In the genomic region with DNA sequence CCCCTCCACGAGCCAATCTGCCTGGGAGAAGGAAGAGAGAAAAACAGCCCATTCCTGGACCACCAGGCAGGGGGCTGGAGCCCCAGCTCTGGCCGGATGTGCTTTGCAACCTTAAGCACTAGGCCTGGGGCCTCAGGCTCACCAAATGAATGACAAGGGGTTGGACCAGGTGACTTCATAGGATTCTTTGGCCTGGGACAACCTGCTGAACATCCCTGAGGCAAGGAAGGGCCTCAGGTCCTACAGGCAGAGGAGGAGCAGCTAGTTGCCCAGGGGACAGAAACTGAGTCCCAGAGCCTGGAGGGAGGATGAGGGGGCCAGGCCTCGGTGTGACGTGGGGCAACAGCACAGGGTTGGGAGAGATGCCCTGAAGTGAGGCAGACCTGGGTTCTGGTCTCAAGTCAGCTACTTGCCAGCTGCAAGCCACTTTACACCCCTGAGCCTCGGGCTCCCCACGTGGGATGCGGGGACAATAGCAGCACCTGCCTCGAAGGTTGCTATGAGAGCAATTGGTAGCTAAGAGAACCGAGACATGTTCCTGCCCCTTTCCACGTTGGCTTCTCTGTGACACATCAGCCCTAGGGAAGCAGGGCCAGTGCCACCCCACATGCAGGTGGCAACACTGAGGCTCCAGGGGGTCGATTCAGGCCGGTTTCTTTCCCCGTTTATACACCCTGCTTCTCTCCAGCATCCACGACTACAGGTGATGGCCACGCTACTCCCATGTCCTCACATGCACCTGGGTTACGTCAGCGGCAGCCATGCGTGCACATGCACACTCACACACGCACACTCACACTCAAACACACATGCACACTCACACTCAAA, we compare ENCODE assay signal across 23 cellular contexts. TPM values are rescaled to one million over a fixed set of nuclear protein-coding genes. Genes with fewer than 3 reads are reported as not detected.
DNase-seq lines count a peak whose midpoint lies in the region; ATAC-seq and TF ChIP-seq lines count a peak whose summit lies in the region.
"Had no signal": no experiment of that assay in that cellular context is flagged by ENCODE, and none has a peak within 500 bp of the region (broad histone marks: within the 10 kb centered on the region; RNA-seq: fewer than 3 reads in every experiment).

No MANE protein-coding gene starts in this region.

- no peaks in the 10 kb centered on the region for H3K4me1 Mint-ChIP-seq in mesothelial cell of epicardium
- H3K4me1 Mint-ChIP-seq: IgD-negative memory B cell, nephron had no signal

- DNase-seq in NCI-H748 (lab: John Stamatoyannopoulos, UW; ENCODE audit: unreplicated experiment) (peak; percentile 72), NCI-H748 treated with DMSO at 0.1 percent for 48 hours (lab: John Stamatoyannopoulos, UW) (no peak), NCI-H146 treated with DMSO at 0.1 percent for 48 hours (lab: John Stamatoyannopoulos, UW; ENCODE audit: unreplicated experiment) (peak; percentile 61), NT2/D1 (ENCODE audit: low read depth, low spot score) (no peak), posterior vena cava (ENCODE audit: low spot score) (peak; percentile 60), kidney glomerular epithelial cell (lab: John Stamatoyannopoulos, UW) (no peak), mesothelial cell of epicardium (ENCODE audit: low spot score in 2 of 2, unreplicated experiment in 2 of 2) (no peak)
- DNase-seq: activated CD4-positive, alpha-beta T cell treated with anti-CD3 and anti-CD28 coated beads, Interleukin-2, amount 50 U/mL, for 4 hours; activated gamma-delta T cell treated with Interleukin-2 at 50 U/mL for 16 hours; foreskin fibroblast; islet precursor cell; MM.1S; NCI-H226; stimulated activated CD4-positive, alpha-beta T cell treated with anti-CD3 and anti-CD28 coated beads, Interleukin-4, amount 100 ng/mL, for 1 hour; stomach had no signal

- no peaks in the 10 kb centered on the region for H3K9me3 ChIP-seq in NT2/D1 (ENCODE audit: insufficient read depth, low read length)
- H3K9me3 ChIP-seq: stomach had no signal

- H3K27ac Mint-ChIP-seq in mesothelial cell of epicardium: no peak overlapping the region
- H3K27ac Mint-ChIP-seq: IgD-negative memory B cell; nephron; T-helper 1 cell treated with Interleukin-12 subunit alpha and Interleukin-12 subunit beta and Interleukin-4 antibody, amounts not matched to agents 30 μg/mL and 1 μg/mL, for 36 hours had no signal

- ATAC-seq in HG03457 (IDR thresholded peaks at IDR 0.05; ENCODE audit: unreplicated experiment): no peak
- ATAC-seq: HCT116, Right ventricle myocardium inferior had no signal

- no peak overlapping the region for H3K4me3 Mint-ChIP-seq in mesothelial cell of epicardium
- H3K4me3 Mint-ChIP-seq: IgD-negative memory B cell; nephron; T-helper 1 cell treated with Interleukin-12 subunit alpha and Interleukin-12 subunit beta and Interleukin-4 antibody, amounts not matched to agents 30 μg/mL and 1 μg/mL, for 36 hours had no signal

- no peaks in the 10 kb centered on the region for H3K9me3 Mint-ChIP-seq in mesothelial cell of epicardium
- H3K9me3 Mint-ChIP-seq: IgD-negative memory B cell; nephron; T-helper 1 cell treated with Interleukin-12 subunit alpha and Interleukin-12 subunit beta and Interleukin-4 antibody, amounts not matched to agents 30 μg/mL and 1 μg/mL, for 36 hours had no signal

- peaks cover 24% of the 10 kb centered on the region for H3K4me1 ChIP-seq in NT2/D1 (ENCODE audit: insufficient read depth, insufficient read length)
- H3K4me1 ChIP-seq: stomach had no signal

- H3K27me3 ChIP-seq in NT2/D1 (ENCODE audit: insufficient read depth, insufficient read length): no peaks in the 10 kb centered on the region
- H3K27me3 ChIP-seq: BLaER1 treated with 17β-estradiol and CSF1 and Interleukin-3, amounts not matched to agents 10 nM and 100 nM had no signal

- no peaks in the 10 kb centered on the region for H3K36me3 ChIP-seq in NT2/D1 (ENCODE audit: insufficient read depth, insufficient read length, low read length)
- H3K36me3 ChIP-seq: BLaER1 treated with 17β-estradiol and CSF1 and Interleukin-3, amounts not matched to agents 10 nM and 100 nM; stomach had no signal

- H3K9ac ChIP-seq in NT2/D1 (ENCODE audit: insufficient read length, low read depth): peak overlapping the region; percentile 27
- H3K9ac ChIP-seq: BLaER1 treated with 17β-estradiol and CSF1 and Interleukin-3, amounts not matched to agents 10 nM and 100 nM had no signal

- H3K4me3 ChIP-seq in NT2/D1 (ENCODE audit: insufficient read length, low read depth): no peak overlapping the region
- H3K4me3 ChIP-seq: BLaER1 treated with 17β-estradiol and CSF1 and Interleukin-3, amounts not matched to agents 10 nM and 100 nM; skin epidermis; stomach had no signal

- no peaks in the 10 kb centered on the region for H3K36me3 Mint-ChIP-seq in mesothelial cell of epicardium
- H3K36me3 Mint-ChIP-seq: IgD-negative memory B cell had no signal

- H3K27me3 Mint-ChIP-seq in mesothelial cell of epicardium (ENCODE audit: low read depth): no peaks in the 10 kb centered on the region

- intact Hi-C loops in posterior vena cava (cut with DNase I): no loop called here

- TF ChIP-seq CTCF in mesothelial cell of epicardium (IDR thresholded peaks at IDR 0.05; ENCODE audit: unreplicated experiment): no peak

RNA-seq across cellular contexts. Expression of a gene that starts 42.6 kb away (rescaled TPM):
- 10 to 100 TPM; 14.5 to 15.3 TPM for total RNA-seq in posterior vena cava
- 39.6 to 41.6 TPM (median 41.4 TPM) in 3 replicates for total RNA-seq in mesothelial cell of epicardium

Comparison
In these comparisons a context has a peak if more than half of its experiments do, and no peak if none do; other contexts are left out.
1. DNase-seq: peak in NCI-H748 (single experiment), NCI-H146 treated with DMSO at 0.1 percent for 48 hours (single experiment) and posterior vena cava (single experiment); none in NCI-H748 treated with DMSO at 0.1 percent for 48 hours (single experiment), NT2/D1 (single experiment), kidney glomerular epithelial cell (single experiment) and mesothelial cell of epicardium (0 of 2).